In the genomic region with DNA sequence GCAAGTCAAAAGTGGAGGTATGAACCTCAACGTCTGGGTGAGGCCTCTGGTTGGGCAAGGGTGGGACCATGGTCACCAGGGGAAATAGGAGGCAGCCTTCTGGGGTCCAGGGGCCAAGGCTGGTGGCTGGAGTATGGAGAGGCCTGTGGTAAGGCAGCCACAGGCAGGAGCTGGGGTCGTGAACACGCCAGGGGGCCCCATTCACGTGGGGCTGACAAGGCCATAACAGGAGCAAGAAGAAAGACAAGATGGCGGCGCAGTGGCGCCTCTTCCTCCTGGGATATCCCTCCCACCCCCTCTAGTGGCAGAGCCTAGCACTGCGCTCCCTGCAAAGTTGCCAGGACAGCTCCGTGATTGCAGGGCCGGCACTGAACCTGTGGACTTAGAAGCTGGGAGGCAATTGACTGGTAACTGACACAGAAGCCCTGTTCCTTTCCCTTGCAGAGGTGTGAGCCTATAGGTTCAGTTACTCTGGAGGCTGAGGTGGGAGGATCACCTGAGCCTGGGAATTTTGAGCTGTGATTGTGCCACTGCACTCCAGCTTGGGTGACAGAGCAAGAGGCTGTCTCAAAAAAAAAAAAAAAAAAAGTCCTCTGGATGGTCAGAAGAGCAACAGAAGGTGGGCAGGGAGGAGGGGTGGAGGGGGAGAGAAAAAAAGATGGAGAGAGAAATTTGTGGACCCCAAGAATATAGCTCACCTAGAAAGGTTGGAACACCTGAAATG, we compare ENCODE assay signal across 8 cellular contexts. TPM values are rescaled to one million over a fixed set of nuclear protein-coding genes. Genes with fewer than 3 reads are reported as not detected.
DNase-seq lines count a peak whose midpoint lies in the region; ATAC-seq and TF ChIP-seq lines count a peak whose summit lies in the region.

No MANE protein-coding gene starts in this region.

- H3K27ac ChIP-seq in OCI-LY3 (ENCODE audit: low read length) (no peak overlapping the region), fibroblast of lung (ENCODE audit: insufficient read depth, low read length) (no peak overlapping the region), neural progenitor cell (no peak overlapping the region), stomach (no peak overlapping the region)

- no peaks in the 10 kb centered on the region for H3F3A ChIP-seq in neural progenitor cell (ENCODE audit: low read depth)

- H3K4me1 ChIP-seq in OCI-LY3 (ENCODE audit: low read length) = peaks cover 3% of the 10 kb centered on the region
- no peaks in the 10 kb centered on the region for H3K4me1 ChIP-seq in fibroblast of lung (ENCODE audit: control insufficient read depth, extremely low read depth, insufficient read depth, low read length)
- no peaks in the 10 kb centered on the region for H3K4me1 ChIP-seq in neural progenitor cell
- no peaks in the 10 kb centered on the region for H3K4me1 ChIP-seq in stomach

- no peak for TF ChIP-seq EP300 in stomach (IDR thresholded peaks at IDR 0.05)

- H3K9me3 Mint-ChIP-seq in neural progenitor cell = peaks cover 13% of the 10 kb centered on the region

- H4K20me1 ChIP-seq in OCI-LY3 (ENCODE audit: insufficient read depth, low read length) (no peaks in the 10 kb centered on the region), fibroblast of lung (ENCODE audit: control insufficient read depth, extremely low read depth, insufficient read depth, low read length) (no peaks in the 10 kb centered on the region), neural progenitor cell (ENCODE audit: low read depth) (no peaks in the 10 kb centered on the region)

- DNase-seq in Caki2 (ENCODE audit: low read depth) (peak; percentile 40), HS-27A (ENCODE audit: low read depth) (peak; percentile 35), fibroblast of lung (ENCODE audit: low read depth in 2 of 2) (peak; percentile 62 to 77), neural progenitor cell (ENCODE audit: low spot score) (peak; percentile 91), stomach (peak; percentile 79)
- peak; percentile 86 to 87 for DNase-seq in activated T-cell treated with anti-CD3 and anti-CD28 coated beads, Interleukin-2, amount 50 U/mL, for 48 hours

- H3K4me1 Mint-ChIP-seq in neural progenitor cell = no peaks in the 10 kb centered on the region

- TF ChIP-seq POLR2A in stomach (IDR thresholded peaks at IDR 0.05) = no peak

- H3K4me2 ChIP-seq in OCI-LY3 (ENCODE audit: low read length) (peak overlapping the region; percentile 23; the same call in 1 of the 2 replicates), fibroblast of lung (ENCODE audit: extremely low read depth, insufficient read depth, low read length) (no peak overlapping the region), neural progenitor cell (no peak overlapping the region)

- no peak for ATAC-seq in GM18502 (IDR thresholded peaks at IDR 0.05; ENCODE audit: poor library complexity, unreplicated experiment)

- H3K9me3 ChIP-seq in OCI-LY3 (ENCODE audit: insufficient read depth, low read length) (no peaks in the 10 kb centered on the region), fibroblast of lung (ENCODE audit: control insufficient read depth, insufficient read depth, low read depth, low read length) (no peaks in the 10 kb centered on the region), neural progenitor cell (ENCODE audit: low read depth) (no peaks in the 10 kb centered on the region), stomach (no peaks in the 10 kb centered on the region)

- TF ChIP-seq CTCF in OCI-LY3 (IDR thresholded peaks at IDR 0.05; ENCODE audit: low read depth, low read length) (peak; percentile 88), fibroblast of lung (conservative IDR thresholded peaks at IDR 0.05 in 1 of 2, IDR thresholded peaks at IDR 0.05 in 1 of 2; ENCODE audit: low read depth in 1 of 2, low read length in 2 of 2) (peak; percentile 83 to 89), neural progenitor cell (IDR thresholded peaks at IDR 0.05) (peak; percentile 93), stomach (IDR thresholded peaks at IDR 0.05) (peak in 5 of 7 experiments; percentile 61 to 82 (median 75))

- in situ Hi-C loops in Caki2 (cut with HindIII; ENCODE audit: low pct_unique_long_range_greater_than_20kb, low sequenced_read_pairs) = no loop called here

- H3K36me3 ChIP-seq in OCI-LY3 (replicated peaks; ENCODE audit: low read depth, low read length) (peaks cover 2% of the 10 kb centered on the region), fibroblast of lung (ENCODE audit: control insufficient read depth, insufficient read depth, low read length) (no peaks in the 10 kb centered on the region), neural progenitor cell (no peaks in the 10 kb centered on the region), stomach (no peaks in the 10 kb centered on the region)

- peak overlapping the region; percentile 96 for H3K27ac Mint-ChIP-seq in neural progenitor cell

- intact Hi-C loops in stomach (cut with DNase I; ENCODE audit: low total_unique reads) = no loop called here

- no peaks in the 10 kb centered on the region for H3K27me3 ChIP-seq in OCI-LY3 (ENCODE audit: low read depth, low read length)
- no peaks in the 10 kb centered on the region for H3K27me3 ChIP-seq in fibroblast of lung (ENCODE audit: control insufficient read depth, insufficient read depth, low read length)
- no peaks in the 10 kb centered on the region for H3K27me3 ChIP-seq in neural progenitor cell
- H3K27me3 ChIP-seq in stomach = peaks cover 0 to 7% (median 0%) of the 10 kb centered on the region in 3 donors

- H3K79me2 ChIP-seq in OCI-LY3 (ENCODE audit: low read length) (no peaks in the 10 kb centered on the region), fibroblast of lung (ENCODE audit: control insufficient read depth, insufficient read depth, low read length) (no peaks in the 10 kb centered on the region), neural progenitor cell (ENCODE audit: low read depth) (no peaks in the 10 kb centered on the region)

- H3K36me3 Mint-ChIP-seq in neural progenitor cell = no peaks in the 10 kb centered on the region

- WGBS in stomach, 5 donors = 27 to 50% (median 36%) methylated on average over 10 of the region's 10 CpGs

- H3K4me3 ChIP-seq in OCI-LY3 (ENCODE audit: low read length) (no peak overlapping the region), fibroblast of lung (replicated peaks in 1 of 4; ENCODE audit: control extremely low read depth in 1 of 4, insufficient read depth in 1 of 4, low read depth in 3 of 4, low read length in 4 of 4) (no peak overlapping the region), neural progenitor cell (no peak overlapping the region), stomach (no peak overlapping the region)

- H3K9ac ChIP-seq in OCI-LY3 (ENCODE audit: low read length) (no peak overlapping the region), fibroblast of lung (ENCODE audit: insufficient read depth, low read length) (no peak overlapping the region), neural progenitor cell (no peak overlapping the region)

- H3K27me3 Mint-ChIP-seq in neural progenitor cell (ENCODE audit: insufficient read depth, low read depth) = peaks cover 4% of the 10 kb centered on the region

- H2AFZ ChIP-seq in OCI-LY3 (ENCODE audit: low read depth, low read length) = peak overlapping the region; percentile 96
- H2AFZ ChIP-seq in fibroblast of lung (ENCODE audit: low read length) = peak overlapping the region; percentile 86
- H2AFZ ChIP-seq in neural progenitor cell (replicated peaks) = peak overlapping the region; percentile 99

- H3K4me3 Mint-ChIP-seq in neural progenitor cell = no peak overlapping the region

RNA-seq across cellular contexts. Expression of a gene that starts 19.7 kb away (rescaled TPM):
- total RNA-seq in Caki2 (2014; rRNA removed; shearing (Covaris generic); ENCODE audit: low replicate concordance) = not detected in 2 replicates
- total RNA-seq in fibroblast of lung = not detected in 2 replicates
- polyA plus RNA-seq in fibroblast of lung = not detected in 2 replicates
- not detected in 2 replicates for polyA plus RNA-seq in fibroblast of lung (2012)
- not detected in 2 replicates for polyA minus RNA-seq in fibroblast of lung (ENCODE audit: low replicate concordance)
- not detected in 2 replicates for total RNA-seq in neural progenitor cell (ENCODE audit: low replicate concordance)
- not detected for total RNA-seq in stomach
- 1 to 10 TPM in 1 of 3 donors, not detected in 2; 1.6 TPM for polyA plus RNA-seq in stomach

RNA-seq across cellular contexts. Expression of a gene that starts 50.8 kb away (rescaled TPM):
- total RNA-seq in Caki2 (2014; rRNA removed; shearing (Covaris generic); ENCODE audit: low replicate concordance) = not detected in 2 replicates
- not detected in 2 replicates for total RNA-seq in fibroblast of lung
- not detected in 2 replicates for polyA plus RNA-seq in fibroblast of lung
- polyA plus RNA-seq in fibroblast of lung (2012) = not detected in 2 replicates
- not detected in 2 replicates for polyA minus RNA-seq in fibroblast of lung (ENCODE audit: low replicate concordance)
- total RNA-seq in neural progenitor cell (ENCODE audit: low replicate concordance) = not detected in 2 replicates
- total RNA-seq in stomach = not detected
- polyA plus RNA-seq in stomach = not detected

RNA-seq across cellular contexts. Expression of a gene that starts 55.3 kb away (rescaled TPM):
- not detected in 2 replicates for total RNA-seq in Caki2 (2014; rRNA removed; shearing (Covaris generic); ENCODE audit: low replicate concordance)
- not detected in 2 replicates for total RNA-seq in fibroblast of lung
- polyA plus RNA-seq in fibroblast of lung = not detected in 2 replicates
- not detected in 2 replicates for polyA plus RNA-seq in fibroblast of lung (2012)
- polyA minus RNA-seq in fibroblast of lung (ENCODE audit: low replicate concordance) = not detected in 2 replicates
- not detected in 2 replicates for total RNA-seq in neural progenitor cell (ENCODE audit: low replicate concordance)
- total RNA-seq in stomach = not detected
- polyA plus RNA-seq in stomach = not detected

Comparison
In these comparisons a context has a peak if more than half of its experiments do, and no peak if none do; other contexts are left out.
1. DNase-seq: peak in every context shown above with its lines; median percentile 91 in neural progenitor cell; 86 in activated T-cell treated with anti-CD3 and anti-CD28 coated beads, Interleukin-2, amount 50 U/mL, for 48 hours; 79 in stomach; 70 in fibroblast of lung; 40 in Caki2; 35 in HS-27A.